ENCODE assay signal across 18 cellular contexts in the genomic region with DNA sequence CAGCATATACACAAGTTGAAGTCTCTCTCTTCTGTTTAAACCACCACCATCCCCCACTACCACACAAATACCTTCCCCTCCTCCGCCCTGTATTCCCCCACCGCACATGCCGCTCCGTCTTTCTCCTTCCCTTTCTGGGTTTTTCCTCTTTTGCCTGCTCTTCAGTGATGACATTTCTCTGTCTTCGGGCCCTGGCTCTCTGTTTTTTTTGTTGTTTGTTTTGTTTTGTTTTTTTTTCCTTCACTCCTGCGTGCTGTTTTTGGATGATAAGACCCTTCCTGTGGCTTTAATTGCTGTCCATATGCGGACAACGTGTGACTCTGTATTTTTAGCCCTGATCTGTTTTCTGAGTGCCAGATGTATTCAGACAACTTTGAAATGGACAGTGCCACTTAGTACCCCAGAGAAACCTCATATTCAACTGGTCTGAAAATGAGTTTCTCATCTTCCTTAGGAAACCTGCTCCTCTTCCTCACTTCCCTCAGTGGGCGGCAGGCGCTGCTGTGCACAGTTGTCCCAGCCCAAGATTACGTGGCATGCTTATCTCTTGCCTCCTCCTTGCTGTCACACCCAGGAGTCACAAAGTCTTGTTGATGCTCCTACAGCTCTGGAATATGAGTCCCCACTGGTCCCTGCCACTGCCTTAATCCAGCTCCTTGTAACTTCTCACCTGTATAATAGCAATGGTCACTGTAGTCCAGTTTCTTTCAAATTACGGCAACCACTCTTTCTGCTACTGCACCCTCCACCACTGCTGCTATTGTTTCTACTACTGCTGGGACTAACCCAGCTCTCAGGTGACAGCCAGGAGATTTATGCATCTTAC. TPM values are rescaled to one million over a fixed set of nuclear protein-coding genes. Genes with fewer than 3 reads are reported as not detected.
DNase-seq lines count a peak whose midpoint lies in the region; ATAC-seq and TF ChIP-seq lines count a peak whose summit lies in the region.
"Had no signal": no experiment of that assay in that cellular context is flagged by ENCODE, and none has a peak within 500 bp of the region (broad histone marks: within the 10 kb centered on the region; RNA-seq: fewer than 3 reads in every experiment).

No MANE protein-coding gene starts in this region.

- H3K9me3 ChIP-seq in endodermal cell (ENCODE audit: control insufficient read depth, low read length): no peaks in the 10 kb centered on the region
- H3K9me3 ChIP-seq: BLaER1, ovary, right lobe of liver had no signal

- no peak overlapping the region for H3K27ac Mint-ChIP-seq in WTC11
- H3K27ac Mint-ChIP-seq in endodermal cell: no peak overlapping the region
- no peak overlapping the region for H3K27ac Mint-ChIP-seq in activated CD4-positive, alpha-beta memory T cell treated with anti-CD3 and anti-CD28 coated beads, Interleukin-2, amount 10 ng/mL, durations not matched to agents 7 days and 5 days
- no peak overlapping the region for H3K27ac Mint-ChIP-seq in activated naive CD4-positive, alpha-beta T cell treated with anti-CD3 and anti-CD28 coated beads for 36 hours
- H3K27ac Mint-ChIP-seq: activated naive CD8-positive, alpha-beta T cell treated with anti-CD3 and anti-CD28 coated beads, Interleukin-2, amount 50 U/mL, for 24 hours; mesothelial cell of epicardium; natural killer cell treated with Interleukin-12 subunit alpha and Interleukin-12 subunit beta and Interleukin-15 and Interleukin-18, amount 100 ng/mL, for 72 hours had no signal

- 68% methylated on average over 8 to 12 of the region's 12 CpGs for WGBS in endodermal cell (ENCODE audit: insufficient coverage in 1 of 2, insufficient read length in 1 of 2), 2 experiments

- H3K36me3 Mint-ChIP-seq in WTC11: no peaks in the 10 kb centered on the region
- no peaks in the 10 kb centered on the region for H3K36me3 Mint-ChIP-seq in endodermal cell (ENCODE audit: low read depth)
- H3K36me3 Mint-ChIP-seq in activated CD4-positive, alpha-beta memory T cell treated with anti-CD3 and anti-CD28 coated beads, Interleukin-2, amount 10 ng/mL, durations not matched to agents 7 days and 5 days (ENCODE audit: low read depth): no peaks in the 10 kb centered on the region
- H3K36me3 Mint-ChIP-seq in activated naive CD4-positive, alpha-beta T cell treated with anti-CD3 and anti-CD28 coated beads for 36 hours (ENCODE audit: low read depth): no peaks in the 10 kb centered on the region
- H3K36me3 Mint-ChIP-seq: mesothelial cell of epicardium; natural killer cell treated with Interleukin-12 subunit alpha and Interleukin-12 subunit beta and Interleukin-15 and Interleukin-18, amount 100 ng/mL, for 72 hours had no signal

- POLR2A ChIA-PET in WTC11 (lab: Charles Lee): no interaction called here
- POLR2A ChIA-PET in activated CD4-positive, alpha-beta memory T cell treated with anti-CD3 and anti-CD28 coated beads, Interleukin-2, amount 10 ng/mL, durations not matched to agents 7 days and 5 days (lab: Charles Lee): no interaction called here

- CTCF ChIA-PET in WTC11 (lab: Charles Lee): interaction anchor here (0.6 kb wide), 1 partner anchor 69 kb away, joined by 3 read pairs; no protein-coding TSS in a partner anchor
- CTCF ChIA-PET in activated CD4-positive, alpha-beta memory T cell treated with anti-CD3 and anti-CD28 coated beads, Interleukin-2, amount 10 ng/mL, durations not matched to agents 7 days and 5 days (lab: Charles Lee): interaction anchor here (0.7 kb wide), 1 partner anchor 245 kb away, joined by 3 read pairs; no protein-coding TSS in a partner anchor
- CTCF ChIA-PET in activated naive CD4-positive, alpha-beta T cell treated with anti-CD3 and anti-CD28 coated beads for 36 hours (lab: Charles Lee): interaction anchor here (0.5 to 0.6 kb wide), 2 partner anchors 80 to 260 kb away, joined by 3 to 4 read pairs; no protein-coding TSS in a partner anchor

- no peak overlapping the region for H3K4me3 Mint-ChIP-seq in WTC11
- H3K4me3 Mint-ChIP-seq in endodermal cell: no peak overlapping the region
- H3K4me3 Mint-ChIP-seq in activated CD4-positive, alpha-beta memory T cell treated with anti-CD3 and anti-CD28 coated beads, Interleukin-2, amount 10 ng/mL, durations not matched to agents 7 days and 5 days: no peak overlapping the region
- no peak overlapping the region for H3K4me3 Mint-ChIP-seq in activated naive CD4-positive, alpha-beta T cell treated with anti-CD3 and anti-CD28 coated beads for 36 hours
- H3K4me3 Mint-ChIP-seq: activated naive CD8-positive, alpha-beta T cell treated with anti-CD3 and anti-CD28 coated beads, Interleukin-2, amount 50 U/mL, for 24 hours; mesothelial cell of epicardium; natural killer cell treated with Interleukin-12 subunit alpha and Interleukin-12 subunit beta and Interleukin-15 and Interleukin-18, amount 100 ng/mL, for 72 hours had no signal

- no peaks in the 10 kb centered on the region for H3K4me1 ChIP-seq in endodermal cell (ENCODE audit: control insufficient read depth, insufficient read depth, low read length)
- H3K4me1 ChIP-seq: right lobe of liver had no signal

- no peak overlapping the region for H3K9ac ChIP-seq in endodermal cell (ENCODE audit: extremely low read depth, low read length, poor library complexity, severe bottlenecking)
- H3K9ac ChIP-seq: BLaER1 had no signal

- no peak overlapping the region for H3K4me3 ChIP-seq in endodermal cell (ENCODE audit: low read length)
- H3K4me3 ChIP-seq: BLaER1, ovary, right lobe of liver had no signal

- peaks cover 26% of the 10 kb centered on the region for H3K4me1 Mint-ChIP-seq in WTC11
- peaks cover 15% of the 10 kb centered on the region for H3K4me1 Mint-ChIP-seq in endodermal cell
- peaks cover 16% of the 10 kb centered on the region for H3K4me1 Mint-ChIP-seq in activated CD4-positive, alpha-beta memory T cell treated with anti-CD3 and anti-CD28 coated beads, Interleukin-2, amount 10 ng/mL, durations not matched to agents 7 days and 5 days
- H3K4me1 Mint-ChIP-seq in activated naive CD4-positive, alpha-beta T cell treated with anti-CD3 and anti-CD28 coated beads for 36 hours (ENCODE audit: low read depth): peaks cover 13% of the 10 kb centered on the region

- H3K36me3 ChIP-seq in endodermal cell (ENCODE audit: control insufficient read depth, insufficient read depth, low read length): no peaks in the 10 kb centered on the region
- H3K36me3 ChIP-seq: BLaER1, ovary, right lobe of liver had no signal

- intact Hi-C loops in activated naive CD4-positive, alpha-beta T cell treated with anti-CD3 and anti-CD28 coated beads for 36 hours (cut with micrococcal nuclease): no loop called here

- H3K9me3 Mint-ChIP-seq in WTC11 (no peaks in the 10 kb centered on the region), endodermal cell (no peaks in the 10 kb centered on the region)
- H3K9me3 Mint-ChIP-seq in activated CD4-positive, alpha-beta memory T cell treated with anti-CD3 and anti-CD28 coated beads, Interleukin-2, amount 10 ng/mL, durations not matched to agents 7 days and 5 days: no peaks in the 10 kb centered on the region
- no peaks in the 10 kb centered on the region for H3K9me3 Mint-ChIP-seq in activated naive CD4-positive, alpha-beta T cell treated with anti-CD3 and anti-CD28 coated beads for 36 hours
- H3K9me3 Mint-ChIP-seq: activated naive CD8-positive, alpha-beta T cell treated with anti-CD3 and anti-CD28 coated beads, Interleukin-2, amount 50 U/mL, for 24 hours; mesothelial cell of epicardium; natural killer cell treated with Interleukin-12 subunit alpha and Interleukin-12 subunit beta and Interleukin-15 and Interleukin-18, amount 100 ng/mL, for 72 hours had no signal

- peak; percentile 18; the same call in 1 of the 2 replicates for ATAC-seq in WTC11
- ATAC-seq: activated naive CD8-positive, alpha-beta T cell treated with anti-CD3 and anti-CD28 coated beads, Interleukin-2, amount 50 U/mL, for 24 hours; left lobe of liver; natural killer cell treated with Interleukin-12 subunit alpha and Interleukin-12 subunit beta and Interleukin-15 and Interleukin-18, amount 100 ng/mL, for 72 hours; right lobe of liver had no signal

- H3K27me3 ChIP-seq in endodermal cell (ENCODE audit: control insufficient read depth, insufficient read depth, low read length, poor library complexity, severe bottlenecking): peaks cover 38% of the 10 kb centered on the region
- H3K27me3 ChIP-seq: ovary, right lobe of liver had no signal

- no peak for TF ChIP-seq CTCF in WTC11 (IDR thresholded peaks at IDR 0.05)
- no peak for TF ChIP-seq CTCF in endodermal cell (conservative IDR thresholded peaks at IDR 0.05)

- H3K27me3 Mint-ChIP-seq in WTC11 (ENCODE audit: low read depth) (peaks cover 40% of the 10 kb centered on the region), endodermal cell (ENCODE audit: insufficient read depth) (peaks cover 60% of the 10 kb centered on the region)
- peaks cover 62% of the 10 kb centered on the region for H3K27me3 Mint-ChIP-seq in activated CD4-positive, alpha-beta memory T cell treated with anti-CD3 and anti-CD28 coated beads, Interleukin-2, amount 10 ng/mL, durations not matched to agents 7 days and 5 days
- H3K27me3 Mint-ChIP-seq in activated naive CD4-positive, alpha-beta T cell treated with anti-CD3 and anti-CD28 coated beads for 36 hours (ENCODE audit: low read depth): peaks cover 52% of the 10 kb centered on the region

- no peak overlapping the region for H3K27ac ChIP-seq in endodermal cell (ENCODE audit: low read depth, low read length)
- H3K27ac ChIP-seq: BLaER1, ovary, right lobe of liver had no signal

- DNase-seq in CMK (ENCODE audit: low read depth) (peak; percentile 64), MV-4-11 (lab: John Stamatoyannopoulos, UW) (peak; percentile 8), WTC11 (ENCODE audit: low spot score) (no peak), islet precursor cell (peak; percentile 19), endodermal cell (no peak)
- DNase-seq in activated CD4-positive, alpha-beta memory T cell treated with anti-CD3 and anti-CD28 coated beads, Interleukin-2, amount 10 ng/mL, durations not matched to agents 7 days and 5 days: no peak
- DNase-seq in activated naive CD4-positive, alpha-beta T cell treated with anti-CD3 and anti-CD28 coated beads for 36 hours: no peak
- no peak for DNase-seq in stimulated activated CD4-positive, alpha-beta T cell treated with anti-CD3 and anti-CD28 coated beads, Interleukin-2, amount 100 ng/mL, for 24 hours
- DNase-seq: activated effector memory CD4-positive, alpha-beta T cell treated with anti-CD3 and anti-CD28 coated beads, Interleukin-2, amount 50 U/mL, for 16 hours; activated naive CD8-positive, alpha-beta T cell treated with anti-CD3 and anti-CD28 coated beads, Interleukin-2, amount 50 U/mL, for 24 hours; ovary; right lobe of liver; stimulated activated CD8-positive, alpha-beta memory T cell treated with anti-CD3 and anti-CD28 coated beads, Interleukin-4, amount 100 ng/mL, for 48 hours; T-helper 1 cell had no signal

RNA-seq across cellular contexts. Expression of gene PPP1R14C, which starts 8.2 kb away (rescaled TPM):
- total RNA-seq in WTC11 (2021): 0.66 to 1.1 TPM (median 0.80 TPM) in 3 replicates
- under 1 TPM; 0.20 to 0.29 TPM for total RNA-seq in endodermal cell
- polyA plus RNA-seq in endodermal cell (2013, experiment 1 of 2): 42.5 TPM
- polyA plus RNA-seq in endodermal cell (2013, experiment 2 of 2): 47.4 TPM
- total RNA-seq in activated CD4-positive, alpha-beta memory T cell treated with anti-CD3 and anti-CD28 coated beads, Interleukin-2, amount 10 ng/mL, durations not matched to agents 7 days and 5 days: under 1 TPM; 0.10 TPM
- not detected for total RNA-seq in activated naive CD4-positive, alpha-beta T cell treated with anti-CD3 and anti-CD28 coated beads for 36 hours
- total RNA-seq: right lobe of liver had no signal

Comparison
In these comparisons a context has a peak if more than half of its experiments do, and no peak if none do; other contexts are left out.
1. DNase-seq: peak in CMK (single experiment), MV-4-11 (single experiment) and islet precursor cell (single experiment); none in WTC11 (single experiment), endodermal cell (single experiment), activated CD4-positive, alpha-beta memory T cell treated with anti-CD3 and anti-CD28 coated beads, Interleukin-2, amount 10 ng/mL, durations not matched to agents 7 days and 5 days (single experiment), activated naive CD4-positive, alpha-beta T cell treated with anti-CD3 and anti-CD28 coated beads for 36 hours (single experiment) and stimulated activated CD4-positive, alpha-beta T cell treated with anti-CD3 and anti-CD28 coated beads, Interleukin-2, amount 100 ng/mL, for 24 hours (0 of 2).